ENCODE assay signal across 20 cellular contexts in genomic region chr18:22136395-22136794, GRCh38. TPM values are rescaled to one million over a fixed set of nuclear protein-coding genes. Genes with fewer than 3 reads are reported as not detected.
DNase-seq lines count a peak whose midpoint lies in the region; ATAC-seq and TF ChIP-seq lines count a peak whose summit lies in the region.
"Had no signal": no experiment of that assay in that cellular context is flagged by ENCODE, and none has a peak within 500 bp of the region (broad histone marks: within the 10 kb centered on the region; RNA-seq: fewer than 3 reads in every experiment).

No MANE protein-coding gene starts in this region.

- no peak overlapping the region for H4K91ac ChIP-seq in mesenchymal stem cell (ENCODE audit: low read length)

- no peaks in the 10 kb centered on the region for H3K36me3 ChIP-seq in mesenchymal stem cell (ENCODE audit: control insufficient read depth in 1 of 2, insufficient read depth in 2 of 2, low read depth in 1 of 2, low read length in 2 of 2)
- H3K36me3 ChIP-seq: cardiac muscle cell had no signal

- H3K4me3 ChIP-seq in cardiac fibroblast (replicated peaks in 1 of 2; ENCODE audit: low read depth in 2 of 2, low read length in 2 of 2) (no peak overlapping the region), mesenchymal stem cell (ENCODE audit: insufficient read depth in 1 of 2, low read depth in 1 of 2, low read length in 2 of 2) (no peak overlapping the region)
- H3K4me3 ChIP-seq: cardiac muscle cell had no signal

- H3K18ac ChIP-seq in mesenchymal stem cell (ENCODE audit: low read depth in 1 of 2, low read length in 2 of 2), result no peak overlapping the region

- H3K23ac ChIP-seq in mesenchymal stem cell (ENCODE audit: low read length in 2 of 2), result no peak overlapping the region

- peak; percentile 60 for DNase-seq in EL
- DNase-seq in LoVo (ENCODE audit: low spot score), result peak; percentile 29
- peak; percentile 10 to 84 for DNase-seq in cardiac fibroblast (ENCODE audit: low read depth in 2 of 2)
- peak; percentile 41 for DNase-seq in mesenchymal stem cell
- DNase-seq in chondrocyte (ENCODE audit: low spot score), result no peak
- DNase-seq in NCI-H1105 (lab: John Stamatoyannopoulos, UW), result no peak
- DNase-seq in SW 1271 (lab: John Stamatoyannopoulos, UW), result no peak
- DNase-seq: activated CD4-positive, alpha-beta T cell treated with anti-CD3 and anti-CD28 coated beads for 4 hours; activated CD8-positive, alpha-beta memory T cell treated with anti-CD3 and anti-CD28 coated beads, Interleukin-2, amount 50 U/mL, for 4 hours; activated gamma-delta T cell treated with Interleukin-2 at 50 U/mL for 16 hours; AML-193; NCI-H1092; NCI-H2227 treated with DMSO at 0.1 percent for 48 hours; SIG-M5; substantia nigra; T-helper 9 cell had no signal

- no peak overlapping the region for H2AFZ ChIP-seq in mesenchymal stem cell (ENCODE audit: low read depth, low read length)

- no peaks in the 10 kb centered on the region for H3K9me3 Mint-ChIP-seq in chondrocyte (ENCODE audit: low read depth)

- H3K4me1 Mint-ChIP-seq in chondrocyte (ENCODE audit: low read depth), result no peaks in the 10 kb centered on the region
- H3K4me1 Mint-ChIP-seq: IgD-negative memory B cell had no signal

- H3K79me1 ChIP-seq in mesenchymal stem cell (replicated peaks; ENCODE audit: low read length, poor library complexity, severe bottlenecking), result no peaks in the 10 kb centered on the region

- no peak overlapping the region for H3K4me2 ChIP-seq in mesenchymal stem cell (ENCODE audit: low read length, poor library complexity, severe bottlenecking)

- H3K27me3 ChIP-seq in mesenchymal stem cell (ENCODE audit: control insufficient read depth in 1 of 2, insufficient read depth in 1 of 2, low read length in 2 of 2), result no peaks in the 10 kb centered on the region
- H3K27me3 ChIP-seq: cardiac muscle cell had no signal

- no peak overlapping the region for H3K27ac ChIP-seq in mesenchymal stem cell (ENCODE audit: low read length, poor library complexity, severe bottlenecking)
- H3K27ac ChIP-seq: cardiac muscle cell had no signal

- H2BK5ac ChIP-seq in mesenchymal stem cell (ENCODE audit: low read depth, low read length, poor library complexity, severe bottlenecking), result no peak overlapping the region

- H3K14ac ChIP-seq in mesenchymal stem cell (ENCODE audit: low read length in 2 of 2), result no peak overlapping the region

- TF ChIP-seq CTCF in cardiac fibroblast (IDR thresholded peaks at IDR 0.05; ENCODE audit: low read depth, low read length) (no peak), chondrocyte (IDR thresholded peaks at IDR 0.05) (no peak)

- no peak overlapping the region for H2BK12ac ChIP-seq in mesenchymal stem cell (ENCODE audit: low read length in 2 of 2)

- peaks cover 3% of the 10 kb centered on the region for H3K36me3 Mint-ChIP-seq in chondrocyte (ENCODE audit: low read depth)
- H3K36me3 Mint-ChIP-seq: IgD-negative memory B cell; natural killer cell treated with Interleukin-12 subunit alpha and Interleukin-12 subunit beta and Interleukin-15 and Interleukin-18, amount 100 ng/mL, for 72 hours had no signal

- no peak overlapping the region for H3K4me3 Mint-ChIP-seq in chondrocyte (ENCODE audit: unreplicated experiment)
- H3K4me3 Mint-ChIP-seq: IgD-negative memory B cell; natural killer cell treated with Interleukin-12 subunit alpha and Interleukin-12 subunit beta and Interleukin-15 and Interleukin-18, amount 100 ng/mL, for 72 hours had no signal

- no peak overlapping the region for H2BK15ac ChIP-seq in mesenchymal stem cell (ENCODE audit: low read depth, poor library complexity, severe bottlenecking)

- H3K27ac Mint-ChIP-seq in chondrocyte (ENCODE audit: unreplicated experiment), result no peak overlapping the region
- H3K27ac Mint-ChIP-seq: IgD-negative memory B cell; natural killer cell treated with Interleukin-12 subunit alpha and Interleukin-12 subunit beta and Interleukin-15 and Interleukin-18, amount 100 ng/mL, for 72 hours had no signal

- H4K8ac ChIP-seq in mesenchymal stem cell (ENCODE audit: low read length), result no peak overlapping the region

- no peaks in the 10 kb centered on the region for H3K9me3 ChIP-seq in mesenchymal stem cell (ENCODE audit: control insufficient read depth, low read length)

- no peak overlapping the region for H2BK120ac ChIP-seq in mesenchymal stem cell (ENCODE audit: low read depth, low read length)

- H2AK5ac ChIP-seq in mesenchymal stem cell (ENCODE audit: low read length, severe bottlenecking), result no peak overlapping the region

- H3K27me3 Mint-ChIP-seq in chondrocyte (ENCODE audit: low read depth), result peaks cover 24% of the 10 kb centered on the region
- H3K27me3 Mint-ChIP-seq: IgD-negative memory B cell had no signal

- H3K9ac ChIP-seq in mesenchymal stem cell (ENCODE audit: low read length), result no peak overlapping the region

- no peak for ATAC-seq in GM19351 (IDR thresholded peaks at IDR 0.05; ENCODE audit: unreplicated experiment)
- ATAC-seq: natural killer cell treated with Interleukin-12 subunit alpha and Interleukin-12 subunit beta and Interleukin-15 and Interleukin-18, amount 100 ng/mL, for 72 hours had no signal

- no peak overlapping the region for H3K4ac ChIP-seq in mesenchymal stem cell (ENCODE audit: low read depth in 1 of 2, low read length in 2 of 2)

- no peaks in the 10 kb centered on the region for H3K4me1 ChIP-seq in mesenchymal stem cell (ENCODE audit: control insufficient read depth, insufficient read depth, low read depth, low read length)

- 74% methylated on average over 2 of the region's 4 CpGs for WGBS in mesenchymal stem cell

RNA-seq across cellular contexts. Expression of gene GATA6, which starts 33.0 kb away (rescaled TPM):
- polyA plus RNA-seq in mesenchymal stem cell (2013, experiment 1 of 2), result 3.4 TPM
- 3.4 TPM for polyA plus RNA-seq in mesenchymal stem cell (2013, experiment 2 of 2)
- 3.6 to 13.9 TPM (median 13.1 TPM) in 3 replicates for total RNA-seq in chondrocyte
- total RNA-seq: natural killer cell treated with Interleukin-12 subunit alpha and Interleukin-12 subunit beta and Interleukin-15 and Interleukin-18, amount 100 ng/mL, for 72 hours had no signal
- polyA plus RNA-seq: IgD-negative memory B cell had no signal

Comparison
In these comparisons a context has a peak if more than half of its experiments do, and no peak if none do; other contexts are left out.
1. DNase-seq: peak in EL (single experiment), LoVo (single experiment), cardiac fibroblast (2 of 2) and mesenchymal stem cell (single experiment); none in chondrocyte (single experiment), NCI-H1105 (single experiment) and SW 1271 (0 of 2).